Comparison of ENCODE assay signal across 20 cellular contexts in genomic region chr4:139918591-139918990, GRCh38.
DNase-seq lines count a peak whose midpoint lies in the region; ATAC-seq, FAIRE-seq and TF ChIP-seq lines count a peak whose summit lies in the region.
"Had no signal": no experiment of that assay in that cellular context is flagged by ENCODE, and none has a peak within 500 bp of the region (broad histone marks: within the 10 kb centered on the region; RNA-seq: fewer than 3 reads in every experiment).

No MANE protein-coding gene starts in this region.

- H4K20me1 ChIP-seq in PC-3 (ENCODE audit: low read length), result no peaks in the 10 kb centered on the region

- TF ChIP-seq CTCF in chondrocyte (IDR thresholded peaks at IDR 0.05) (no peak), thoracic aorta (IDR thresholded peaks at IDR 0.05) (no peak), PC-3 (conservative IDR thresholded peaks at IDR 0.05; ENCODE audit: low read depth, low read length) (no peak)

- H3K4me1 Mint-ChIP-seq in chondrocyte (ENCODE audit: low read depth), result peaks cover 76% of the 10 kb centered on the region

- H3K27ac ChIP-seq in SJSA1 (peak overlapping the region; percentile 93), muscle layer of duodenum (ENCODE audit: low read length) (peak overlapping the region; percentile 78), thoracic aorta (peak overlapping the region; percentile 23 to 43), PC-3 (ENCODE audit: low read length) (no peak overlapping the region)

- H3K9me3 ChIP-seq in SJSA1 (replicated peaks), result peaks cover 13% of the 10 kb centered on the region
- no peaks in the 10 kb centered on the region for H3K9me3 ChIP-seq in muscle layer of duodenum (ENCODE audit: control insufficient read depth in 1 of 2, low read length in 2 of 2)
- H3K9me3 ChIP-seq in thoracic aorta, result no peaks in the 10 kb centered on the region
- no peaks in the 10 kb centered on the region for H3K9me3 ChIP-seq in PC-3 (ENCODE audit: low read length)
- H3K9me3 ChIP-seq: BLaER1 treated with 17β-estradiol and CSF1 and Interleukin-3, amounts not matched to agents 10 nM and 100 nM had no signal

- intact Hi-C loops in PC-3 (cut with micrococcal nuclease), result no loop called here

- H3K4me3 Mint-ChIP-seq in chondrocyte (ENCODE audit: unreplicated experiment), result no peak overlapping the region

- H3K9me2 ChIP-seq in PC-3 (replicated peaks; ENCODE audit: low read length), result no peaks in the 10 kb centered on the region

- H3K36me3 ChIP-seq in SJSA1, result no peaks in the 10 kb centered on the region
- no peaks in the 10 kb centered on the region for H3K36me3 ChIP-seq in muscle layer of duodenum (ENCODE audit: control insufficient read depth in 1 of 2, insufficient read depth in 2 of 2, low read length in 2 of 2)
- H3K36me3 ChIP-seq in thoracic aorta, result no peaks in the 10 kb centered on the region
- H3K36me3 ChIP-seq in PC-3 (ENCODE audit: low read depth, low read length), result no peaks in the 10 kb centered on the region
- H3K36me3 ChIP-seq: BLaER1 treated with 17β-estradiol and CSF1 and Interleukin-3, amounts not matched to agents 10 nM and 100 nM had no signal

- POLR2A ChIA-PET in PC-3 (lab: Charles Lee; ENCODE audit: unreplicated experiment), result no interaction called here

- H3K27me3 Mint-ChIP-seq in chondrocyte (ENCODE audit: low read depth), result no peaks in the 10 kb centered on the region

- BruUV-seq in PC-3 (replicated peaks; lab: Mats Ljungman, UMichigan), result no TSS peak

- H2AFZ ChIP-seq in PC-3 (ENCODE audit: low read length), result no peak overlapping the region

- peak overlapping the region; percentile 90 for H3K27ac Mint-ChIP-seq in chondrocyte (ENCODE audit: unreplicated experiment)

- H3K4me3 ChIP-seq in SJSA1 (no peak overlapping the region), muscle layer of duodenum (ENCODE audit: low read depth in 1 of 2, low read length in 2 of 2) (no peak overlapping the region), thoracic aorta (no peak overlapping the region), PC-3 (ENCODE audit: low read length) (no peak overlapping the region)
- H3K4me3 ChIP-seq: BLaER1 treated with 17β-estradiol and CSF1 and Interleukin-3, amounts not matched to agents 10 nM and 100 nM had no signal

- no peaks in the 10 kb centered on the region for H3K79me2 ChIP-seq in PC-3 (ENCODE audit: low read length)

- no peak for ATAC-seq in thoracic aorta (ENCODE audit: insufficient number of reproducible peaks, low FRiP score, low read depth)
- ATAC-seq in PC-3, result no peak
- ATAC-seq: Panc1; stimulated activated naive CD8-positive, alpha-beta T cell treated with anti-CD3 and anti-CD28 coated beads, Interleukin-15, Interleukin-2, amounts not matched to agents 100 U/mL and 50 U/mL, for 24 hours had no signal

- H3K9ac ChIP-seq in PC-3 (ENCODE audit: low read length), result no peak overlapping the region
- H3K9ac ChIP-seq: BLaER1 treated with 17β-estradiol and CSF1 and Interleukin-3, amounts not matched to agents 10 nM and 100 nM had no signal

- no peak for FAIRE-seq in RCC 7860 (lab: Jason Lieb, UNC)
- FAIRE-seq: islet of Langerhans had no signal

- DNase-seq in SJSA1 (ENCODE audit: low read depth in 1 of 2, low spot score in 2 of 2), result peak; percentile 84
- no peak for DNase-seq in chondrocyte (ENCODE audit: low spot score)
- no peak for DNase-seq in thoracic aorta (ENCODE audit: low spot score)
- DNase-seq in RCC 7860 (ENCODE audit: low spot score), result no peak
- no peak for DNase-seq in activated CD8-positive, alpha-beta memory T cell treated with anti-CD3 and anti-CD28 coated beads, Interleukin-2, amount 50 U/mL, for 48 hours
- DNase-seq in PC-3, result no peak
- DNase-seq: activated CD4-positive, alpha-beta T cell treated with anti-CD3 and anti-CD28 coated beads for 1 hour; activated CD8-positive, alpha-beta memory T cell treated with anti-CD3 and anti-CD28 coated beads, Interleukin-2, amount 50 U/mL, for 4 hours; activated naive CD4-positive, alpha-beta T cell treated with Interleukin-2 at 50 U/mL for 16 hours; central memory CD4-positive, alpha-beta T cell; DMS53; foreskin melanocyte; MV-4-11; NCI-H2081 treated with DMSO at 0.1 percent for 48 hours; stimulated activated CD4-positive, alpha-beta T cell treated with anti-CD3 and anti-CD28 coated beads, Interleukin-12 subunit alpha, Interleukin-12 subunit beta, amount 100 ng/mL, for 4 hours; stimulated activated naive CD8-positive, alpha-beta T cell treated with anti-CD3 and anti-CD28 coated beads, Interleukin-15, Interleukin-2, amounts not matched to agents 100 U/mL and 50 U/mL, for 24 hours had no signal

- H3K4me2 ChIP-seq in PC-3 (ENCODE audit: low read length), result no peak overlapping the region

- no peaks in the 10 kb centered on the region for H3K36me3 Mint-ChIP-seq in chondrocyte (ENCODE audit: low read depth)

- no peaks in the 10 kb centered on the region for H3F3A ChIP-seq in PC-3 (ENCODE audit: low read length, unreplicated experiment)

- H3K27me3 ChIP-seq in SJSA1 (replicated peaks) (no peaks in the 10 kb centered on the region), muscle layer of duodenum (ENCODE audit: low read depth, low read length) (no peaks in the 10 kb centered on the region), thoracic aorta (replicated peaks; ENCODE audit: insufficient read depth) (no peaks in the 10 kb centered on the region), PC-3 (ENCODE audit: low read length) (no peaks in the 10 kb centered on the region)
- H3K27me3 ChIP-seq: BLaER1 treated with 17β-estradiol and CSF1 and Interleukin-3, amounts not matched to agents 10 nM and 100 nM had no signal

- H3K4me1 ChIP-seq in SJSA1 (replicated peaks), result peaks cover 35% of the 10 kb centered on the region
- H3K4me1 ChIP-seq in muscle layer of duodenum (ENCODE audit: control insufficient read depth in 1 of 2, insufficient read depth in 2 of 2, low read length in 2 of 2), result peaks cover 26 to 58% of the 10 kb centered on the region in 2 donors
- peaks cover 24 to 68% of the 10 kb centered on the region in 2 donors for H3K4me1 ChIP-seq in thoracic aorta (ENCODE audit: control insufficient read depth in 1 of 2, low read depth in 2 of 2)
- peaks cover 29% of the 10 kb centered on the region for H3K4me1 ChIP-seq in PC-3 (ENCODE audit: insufficient read depth, low read length)

- CTCF ChIA-PET in PC-3 (lab: Charles Lee), result no interaction called here

- H3K9me3 Mint-ChIP-seq in chondrocyte (ENCODE audit: low read depth), result peaks cover 4% of the 10 kb centered on the region

Comparison
In these comparisons a context has a peak if more than half of its experiments do, and no peak if none do; other contexts are left out.
1. DNase-seq: peak in SJSA1 (2 of 2); none in chondrocyte (single experiment), thoracic aorta (single experiment), RCC 7860 (single experiment), activated CD8-positive, alpha-beta memory T cell treated with anti-CD3 and anti-CD28 coated beads, Interleukin-2, amount 50 U/mL, for 48 hours (single experiment) and PC-3 (single experiment).